ENCODE assay signal across 28 cellular contexts in genomic region chr1:181499825-181500224, GRCh38. TPM values are rescaled to one million over a fixed set of nuclear protein-coding genes. Genes with fewer than 3 reads are reported as not detected.
"Had no signal": no experiment of that assay in that cellular context is flagged by ENCODE, and none has a peak within 500 bp of the region (broad histone marks: within the 10 kb centered on the region; RNA-seq: fewer than 3 reads in every experiment).

No MANE protein-coding gene starts in this region.

- H3K27me3 ChIP-seq: brain microvascular endothelial cell, colonic mucosa, gastrocnemius medialis had no signal

- FAIRE-seq: astrocyte had no signal

- DNase-seq: activated B cell treated with CpG ODN at 0.5 μM for 24 hours; activated CD4-positive, alpha-beta T cell treated with anti-CD3 and anti-CD28 coated beads for 48 hours; activated CD4-positive, alpha-beta T cell treated with anti-CD3 and anti-CD28 coated beads, Interleukin-2, amount 50 U/mL, for 1 hour; activated CD4-positive, alpha-beta T cell treated with anti-CD3 and anti-CD28 coated beads, Interleukin-2, amount 50 U/mL, for 48 hours; activated CD8-positive, alpha-beta memory T cell treated with anti-CD3 and anti-CD28 coated beads for 24 hours; activated CD8-positive, alpha-beta T cell treated with anti-CD3 and anti-CD28 coated beads for 36 hours; activated effector memory CD4-positive, alpha-beta T cell treated with Interleukin-2 at 50 U/mL for 16 hours; activated gamma-delta T cell treated with Interleukin-2 at 50 U/mL for 16 hours; activated naive CD4-positive, alpha-beta T cell treated with anti-CD3 and anti-CD28 coated beads, Interleukin-2, amount 50 U/mL, for 16 hours; activated naive CD4-positive, alpha-beta T cell treated with Interleukin-2 at 50 U/mL for 16 hours; activated T-cell treated with anti-CD3 and anti-CD28 coated beads, Interleukin-2, amount 50 U/mL, for 4 hours; amniotic stem cell; anterior cingulate cortex; brain microvascular endothelial cell; central memory CD4-positive, alpha-beta T cell; cerebellar nuclear complex; colonic mucosa; effector CD8-positive, alpha-beta T cell; foreskin fibroblast; gastrocnemius medialis; glutamatergic neuron; heart left ventricle; T-helper 1 cell; T-helper 17 cell; T1000; WERI-Rb-1 had no signal

- H3K27ac ChIP-seq: brain microvascular endothelial cell, cardiac muscle cell, colonic mucosa, gastrocnemius medialis, heart left ventricle, WERI-Rb-1 had no signal

- H3K36me3 ChIP-seq: brain microvascular endothelial cell, cardiac muscle cell, colonic mucosa, gastrocnemius medialis, heart left ventricle, WERI-Rb-1 had no signal

- H3K4me3 ChIP-seq: cardiac muscle cell, colonic mucosa, gastrocnemius medialis, heart left ventricle had no signal

RNA-seq across cellular contexts. Expression of gene CACNA1E, which starts 16.5 kb away (rescaled TPM):
- total RNA-seq: activated CD8-positive, alpha-beta T cell treated with anti-CD3 and anti-CD28 coated beads for 36 hours; T-helper 17 cell had no signal
